ENCODE assay signal across 14 cellular contexts in the genomic region with DNA sequence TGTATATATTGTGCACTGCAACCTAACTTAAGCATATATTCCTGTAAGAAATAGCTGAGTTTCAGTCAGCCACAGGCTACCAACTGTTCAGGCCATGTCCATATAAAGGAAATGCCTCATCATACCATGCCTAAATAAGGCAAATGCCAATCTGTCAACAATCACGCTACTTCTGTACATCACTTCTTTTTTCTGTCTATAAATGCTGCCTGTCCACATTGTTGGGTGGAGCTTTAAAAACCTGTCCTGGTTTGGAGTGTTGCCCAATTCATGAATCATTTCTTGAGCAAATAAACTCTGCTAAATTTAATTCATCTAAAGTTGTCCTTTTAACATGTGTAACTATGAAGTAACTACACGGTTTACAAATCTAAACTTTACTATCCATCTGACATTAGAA.
A peak's percentile ranks its signal among the peaks of the same experiment; 100 is the strongest.
DNase-seq lines count a peak whose midpoint lies in the region; TF ChIP-seq lines count a peak whose summit lies in the region.
"Had no signal": no experiment of that assay in that cellular context is flagged by ENCODE, and none has a peak within 500 bp of the region (broad histone marks: within the 10 kb centered on the region; RNA-seq: fewer than 3 reads in every experiment).

No MANE protein-coding gene starts in this region.

- intact Hi-C loops in uterus (cut with DNase I; ENCODE audit: low total_unique reads), result no loop called here

- H3K9me3 ChIP-seq in uterus, result no peaks in the 10 kb centered on the region
- H3K9me3 ChIP-seq: adrenal gland had no signal

- DNase-seq in A172 (ENCODE audit: low spot score) (peak; percentile 50), HT1080 (ENCODE audit: low read depth) (peak; percentile 83), SHP77 (lab: John Stamatoyannopoulos, UW) (peak; percentile 48 to 49), fibroblast of pulmonary artery (ENCODE audit: low read depth) (peak; percentile 10), C1 segment of cervical spinal cord (lab: John Stamatoyannopoulos, UW) (no peak), HEK293T (ENCODE audit: extremely low spot score) (no peak), uterus (no peak)
- DNase-seq in NK-92 treated with Interleukin-12 subunit alpha and Interleukin-12 subunit beta, amount 100 ng/mL, for 24 hours (lab: John Stamatoyannopoulos, UW), result no peak
- DNase-seq: activated CD4-positive, alpha-beta T cell treated with anti-CD3 and anti-CD28 coated beads for 1 hour; activated T-cell treated with anti-CD3 and anti-CD28 coated beads, Interleukin-2, amount 50 U/mL, for 4 hours; adrenal gland; DND-41; NCI-H146; posterior cingulate gyrus had no signal

- H3K27me3 ChIP-seq in uterus, result no peaks in the 10 kb centered on the region
- H3K27me3 ChIP-seq: adrenal gland had no signal

- POLR2A ChIA-PET in HEK293T (lab: Yijun Ruan, JAX), result no interaction called here

- no peak overlapping the region for H3K27ac ChIP-seq in uterus
- H3K27ac ChIP-seq: adrenal gland had no signal

- TF ChIP-seq CTCF in fibroblast of pulmonary artery (IDR thresholded peaks at IDR 0.05; ENCODE audit: low read length, missing control alignments) (no peak), uterus (IDR thresholded peaks at IDR 0.05) (no peak)

- H3K4me1 ChIP-seq in uterus, result no peaks in the 10 kb centered on the region
- H3K4me1 ChIP-seq: adrenal gland had no signal

- no peak for TF ChIP-seq POLR2A in uterus (IDR thresholded peaks at IDR 0.05)

- no peak overlapping the region for H3K4me3 ChIP-seq in fibroblast of pulmonary artery (replicated peaks; ENCODE audit: low read depth, low read length)
- H3K4me3 ChIP-seq in uterus, result no peak overlapping the region
- H3K4me3 ChIP-seq: adrenal gland had no signal

- H3K36me3 ChIP-seq in uterus, result no peaks in the 10 kb centered on the region
- H3K36me3 ChIP-seq: adrenal gland had no signal

- CTCF ChIA-PET in HEK293T (lab: Yijun Ruan, JAX), result no interaction called here

TF ChIP-seq in HEK293T, 16 proteins besides CTCF, POLR2A, EP300 and RAD21:
- TF ChIP-seq NFRKB (IDR thresholded peaks at IDR 0.05), result no peak
- TF ChIP-seq FOXK2 (IDR thresholded peaks at IDR 0.05), result no peak
- no peak for TF ChIP-seq ZNF384 (IDR thresholded peaks at IDR 0.05)
- TF ChIP-seq SUZ12 (IDR thresholded peaks at IDR 0.05), result no peak
- TF ChIP-seq BHLHE40 (IDR thresholded peaks at IDR 0.05; ENCODE audit: borderline replicate concordance), result no peak
- TF ChIP-seq LEF1 (IDR thresholded peaks at IDR 0.05; ENCODE audit: borderline replicate concordance), result no peak

Comparison
In these comparisons a context has a peak if more than half of its experiments do, and no peak if none do; other contexts are left out.
1. DNase-seq: peak in A172 (single experiment), HT1080 (single experiment), SHP77 (2 of 2) and fibroblast of pulmonary artery (single experiment); none in C1 segment of cervical spinal cord (0 of 14), NK-92 treated with Interleukin-12 subunit alpha and Interleukin-12 subunit beta, amount 100 ng/mL, for 24 hours (single experiment), HEK293T (single experiment) and uterus (0 of 2).